In the genomic region with DNA sequence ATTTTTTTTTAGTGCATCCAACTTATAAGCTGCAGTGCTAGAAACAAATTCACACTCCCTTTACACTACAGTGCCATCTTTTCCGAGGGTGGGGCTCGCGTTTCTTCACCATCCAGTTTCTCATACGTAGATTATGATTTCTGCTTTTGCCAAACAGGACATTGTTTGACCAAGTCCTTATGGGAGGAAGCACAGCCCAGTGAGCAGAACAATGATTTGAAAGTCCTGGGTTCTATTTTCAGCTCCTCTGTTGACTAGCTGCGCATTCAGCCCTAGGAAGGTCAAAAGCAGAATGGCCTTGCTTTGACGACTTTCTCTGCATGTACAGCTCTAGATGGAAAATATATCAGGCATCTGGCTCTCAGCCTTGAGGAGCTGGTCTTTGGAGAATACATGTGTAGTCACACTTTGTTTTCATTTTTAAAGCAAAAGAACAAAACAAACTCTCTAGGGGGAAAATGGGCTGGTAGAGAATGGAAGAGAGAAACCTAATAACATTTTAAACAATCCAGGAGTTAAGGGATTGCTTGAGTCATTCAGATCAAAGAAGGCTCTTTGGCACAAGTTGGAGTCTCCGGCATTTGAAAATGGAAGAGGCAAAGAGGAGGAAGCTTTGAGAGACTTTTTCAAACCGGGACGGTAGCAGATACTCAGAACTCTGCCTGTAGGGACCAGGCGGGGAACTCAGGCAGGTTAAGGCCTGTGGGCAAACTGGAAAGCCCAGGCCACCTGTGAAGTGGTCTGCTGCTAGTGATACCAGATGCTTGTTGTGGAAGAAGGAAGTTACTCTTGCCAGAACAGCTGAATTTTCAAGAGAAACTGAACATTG, we compare ENCODE assay signal across 8 cellular contexts.
DNase-seq lines count a peak whose midpoint lies in the region; ATAC-seq lines count a peak whose summit lies in the region.

No MANE protein-coding gene starts in this region.

- peaks cover 79% of the 10 kb centered on the region for H3K4me1 Mint-ChIP-seq in stimulated activated memory B cell treated with anti-CD40 and anti-IgM and Interleukin-4, amounts not matched to agents 10 μg/mL and 1 μg/mL and 100 μg/mL, for 72 hours

- DNase-seq in dermis blood vessel endothelial cell (peak; percentile 14), D341Med (ENCODE audit: low spot score) (no peak), HuH-7 (ENCODE audit: low spot score) (no peak), NCI-H82 treated with DMSO at 0.1 percent for 48 hours (lab: John Stamatoyannopoulos, UW; ENCODE audit: unreplicated experiment) (no peak)
- no peak for DNase-seq in central memory CD4-positive, alpha-beta T cell

- H3K27me3 Mint-ChIP-seq in stimulated activated memory B cell treated with anti-CD40 and anti-IgM and Interleukin-4, amounts not matched to agents 10 μg/mL and 1 μg/mL and 100 μg/mL, for 72 hours = no peaks in the 10 kb centered on the region

- peaks cover 28% of the 10 kb centered on the region for H3K36me3 Mint-ChIP-seq in stimulated activated memory B cell treated with anti-CD40 and anti-IgM and Interleukin-4, amounts not matched to agents 10 μg/mL and 1 μg/mL and 100 μg/mL, for 72 hours

- peak overlapping the region; percentile 80 for H3K4me3 Mint-ChIP-seq in stimulated activated memory B cell treated with anti-CD40 and anti-IgM and Interleukin-4, amounts not matched to agents 10 μg/mL and 1 μg/mL and 100 μg/mL, for 72 hours

- peaks cover 14% of the 10 kb centered on the region for H3K9me3 Mint-ChIP-seq in stimulated activated memory B cell treated with anti-CD40 and anti-IgM and Interleukin-4, amounts not matched to agents 10 μg/mL and 1 μg/mL and 100 μg/mL, for 72 hours

- H3K27ac Mint-ChIP-seq in stimulated activated memory B cell treated with anti-CD40 and anti-IgM and Interleukin-4, amounts not matched to agents 10 μg/mL and 1 μg/mL and 100 μg/mL, for 72 hours = peak overlapping the region; percentile 99

- ATAC-seq in GM19372 (IDR thresholded peaks at IDR 0.05; ENCODE audit: low read depth, unreplicated experiment) (peak; percentile 71), HG03066 (IDR thresholded peaks at IDR 0.05; ENCODE audit: low read depth, unreplicated experiment) (peak; percentile 90)
- peak; percentile 95 for ATAC-seq in stimulated activated memory B cell treated with anti-CD40 and anti-IgM and Interleukin-4, amounts not matched to agents 10 μg/mL and 1 μg/mL and 100 μg/mL, for 72 hours
